In the genomic region with DNA sequence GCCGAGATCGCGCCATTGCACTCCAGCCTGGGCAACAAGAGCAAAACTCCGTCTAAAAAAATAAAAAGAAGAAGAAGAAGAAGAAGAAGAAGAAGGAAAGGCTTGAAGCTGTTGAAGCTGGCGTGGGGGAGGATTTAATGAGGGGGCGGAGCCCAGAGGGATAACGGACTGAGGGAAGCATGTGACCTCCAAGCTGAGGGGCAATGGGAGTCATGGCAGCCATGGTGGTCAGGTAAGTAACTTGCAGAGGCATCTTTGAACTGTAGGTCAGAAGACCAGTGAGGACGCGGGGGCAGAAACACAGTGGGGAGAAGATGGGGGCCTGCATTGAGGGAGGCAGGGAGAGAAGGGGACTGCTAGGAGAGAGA, we compare ENCODE assay signal across 2 cellular contexts.
TF ChIP-seq lines count a peak whose summit lies in the region.

No MANE protein-coding gene starts in this region.

TF ChIP-seq in IMR-90, 13 proteins besides CTCF, POLR2A, EP300 and RAD21 (continued from another document):
- TF ChIP-seq USF2 (IDR thresholded peaks at IDR 0.05; ENCODE audit: low read depth, low read length) (no peak), RFX5 (IDR thresholded peaks at IDR 0.05; ENCODE audit: low read depth, low read length) (no peak), RCOR1 (IDR thresholded peaks at IDR 0.05; ENCODE audit: insufficient replicate concordance, low read length) (no peak), CEBPB (IDR thresholded peaks at IDR 0.05; ENCODE audit: low read depth, low read length) (no peak), MAFK (IDR thresholded peaks at IDR 0.05; ENCODE audit: low read depth, low read length) (no peak), MXI1 (IDR thresholded peaks at IDR 0.05; ENCODE audit: borderline replicate concordance, low read depth, low read length) (no peak), BHLHE40 (IDR thresholded peaks at IDR 0.05; ENCODE audit: low read depth, low read length) (no peak), NFE2L2 (IDR thresholded peaks at IDR 0.05; ENCODE audit: low read depth, low read length) (no peak), FOS (IDR thresholded peaks at IDR 0.05; ENCODE audit: low read depth, low read length) (no peak)
- TF ChIP-seq, protein P1, sequence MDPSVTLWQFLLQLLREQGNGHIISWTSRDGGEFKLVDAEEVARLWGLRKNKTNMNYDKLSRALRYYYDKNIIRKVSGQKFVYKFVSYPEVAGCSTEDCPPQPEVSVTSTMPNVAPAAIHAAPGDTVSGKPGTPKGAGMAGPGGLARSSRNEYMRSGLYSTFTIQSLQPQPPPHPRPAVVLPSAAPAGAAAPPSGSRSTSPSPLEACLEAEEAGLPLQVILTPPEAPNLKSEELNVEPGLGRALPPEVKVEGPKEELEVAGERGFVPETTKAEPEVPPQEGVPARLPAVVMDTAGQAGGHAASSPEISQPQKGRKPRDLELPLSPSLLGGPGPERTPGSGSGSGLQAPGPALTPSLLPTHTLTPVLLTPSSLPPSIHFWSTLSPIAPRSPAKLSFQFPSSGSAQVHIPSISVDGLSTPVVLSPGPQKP (IDR thresholded peaks at IDR 0.05; ENCODE audit: borderline replicate concordance, low read depth, low read length) = no peak

TF ChIP-seq in WTC11, 78 proteins besides CTCF, POLR2A, EP300 and RAD21:
- peak; percentile 80 for TF ChIP-seq USF2 (CRISPR knock-in tag; IDR thresholded peaks at IDR 0.05)
- TF ChIP-seq, protein P2, sequence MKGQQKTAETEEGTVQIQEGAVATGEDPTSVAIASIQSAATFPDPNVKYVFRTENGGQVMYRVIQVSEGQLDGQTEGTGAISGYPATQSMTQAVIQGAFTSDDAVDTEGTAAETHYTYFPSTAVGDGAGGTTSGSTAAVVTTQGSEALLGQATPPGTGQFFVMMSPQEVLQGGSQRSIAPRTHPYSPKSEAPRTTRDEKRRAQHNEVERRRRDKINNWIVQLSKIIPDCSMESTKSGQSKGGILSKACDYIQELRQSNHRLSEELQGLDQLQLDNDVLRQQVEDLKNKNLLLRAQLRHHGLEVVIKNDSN (CRISPR knock-in tag; IDR thresholded peaks at IDR 0.05) = peak; percentile 60; the same call in 1 of the 2 replicates
- TF ChIP-seq GRHL2 (CRISPR knock-in tag; IDR thresholded peaks at IDR 0.05; ENCODE audit: insufficient replicate concordance, severe bottlenecking) = no peak
TF ChIP-seq in WTC11: peak in this region for 2.
